ENCODE assay signal across 9 cellular contexts in genomic region chr10:88986549-88987242, GRCh38. TPM values are rescaled to one million over a fixed set of nuclear protein-coding genes. Genes with fewer than 3 reads are reported as not detected.
DNase-seq lines count a peak whose midpoint lies in the region; FAIRE-seq and TF ChIP-seq lines count a peak whose summit lies in the region.
"Had no signal": no experiment of that assay in that cellular context is flagged by ENCODE, and none has a peak within 500 bp of the region (broad histone marks: within the 10 kb centered on the region; RNA-seq: fewer than 3 reads in every experiment).

No MANE protein-coding gene starts in this region.

- FAIRE-seq in G401.6 (lab: Jason Lieb, UNC): peak; percentile 51
- no peak for FAIRE-seq in small intestine (lab: Jason Lieb, UNC)

- H3K27me3 ChIP-seq in A673 (replicated peaks; ENCODE audit: insufficient read depth, low read depth, low read length, poor library complexity) (no peaks in the 10 kb centered on the region), small intestine (ENCODE audit: control insufficient read depth in 2 of 2, insufficient read depth in 2 of 2, low read length in 2 of 2) (no peaks in the 10 kb centered on the region)

- peak; percentile 88 for TF ChIP-seq CTCF in A673 (conservative IDR thresholded peaks at IDR 0.05; ENCODE audit: low read depth, low read length)

- no TSS peak for BruUV-seq in A673 (replicated peaks; lab: Mats Ljungman, UMichigan)

- CTCF ChIA-PET in A673 (lab: Charles Lee): interaction anchor here (0.8 to 1.2 kb wide), 4 partner anchors 12 to 54 kb away, joined by 3 to 6 read pairs (median 4); no protein-coding TSS in a partner anchor

- H3K9me3 ChIP-seq in A673 (ENCODE audit: low read depth, low read length, poor library complexity, severe bottlenecking): no peaks in the 10 kb centered on the region
- no peaks in the 10 kb centered on the region for H3K9me3 ChIP-seq in small intestine (ENCODE audit: control insufficient read depth, low read depth)

- peaks cover 78% of the 10 kb centered on the region for H3K4me1 ChIP-seq in A673 (ENCODE audit: insufficient read depth, low read length, poor library complexity, severe bottlenecking)
- peaks cover 0 to 12% of the 10 kb centered on the region in 2 donors for H3K4me1 ChIP-seq in small intestine (ENCODE audit: control insufficient read depth in 2 of 2, insufficient read depth in 1 of 2, low read depth in 1 of 2, low read length in 1 of 2)

- DNase-seq in A673 (ENCODE audit: low spot score): peak; percentile 78
- DNase-seq in RKO (ENCODE audit: low spot score): peak; percentile 37
- DNase-seq in fibroblast of peridontal ligament (ENCODE audit: extremely low read depth): peak; percentile 59
- peak; percentile 71 for DNase-seq in small intestine
- DNase-seq in KG1 (lab: John Stamatoyannopoulos, UW): no peak
- no peak for DNase-seq in NCI-H1092 treated with DMSO at 0.1 percent for 48 hours (lab: John Stamatoyannopoulos, UW)
- DNase-seq in UCSD-AML1 (lab: John Stamatoyannopoulos, UW; ENCODE audit: unreplicated experiment): no peak

- H3K27ac ChIP-seq in A673 (ENCODE audit: low read depth, low read length, poor library complexity, severe bottlenecking) (peak overlapping the region; percentile 97), small intestine (ENCODE audit: low read depth in 1 of 2, low read length in 1 of 2) (no peak overlapping the region)
- H3K27ac ChIP-seq: epithelial cell of prostate had no signal

- intact Hi-C loops in A673 (cut with micrococcal nuclease; ENCODE audit: unreplicated experiment): loop anchor here (1.0 to 2.0 kb wide), 3 partner anchors 51 to 152 kb away; no protein-coding TSS in a partner anchor

- WGBS in small intestine, 3 donors: 8 to 22% (median 20%) methylated on average over 2 of the region's 2 CpGs

- H3K4me3 ChIP-seq in A673 (ENCODE audit: low read depth, low read length, poor library complexity, severe bottlenecking): no peak overlapping the region
- H3K4me3 ChIP-seq in small intestine (ENCODE audit: low read depth in 1 of 2, low read length in 2 of 2): no peak overlapping the region

- H3K36me3 ChIP-seq in A673 (ENCODE audit: insufficient read depth, low read length, poor library complexity, severe bottlenecking) (no peaks in the 10 kb centered on the region), small intestine (ENCODE audit: control insufficient read depth in 2 of 2, insufficient read depth in 2 of 2, low read length in 2 of 2) (no peaks in the 10 kb centered on the region)

- POLR2A ChIA-PET in A673 (lab: Charles Lee; ENCODE audit: low non-redundant PET): no interaction called here

RNA-seq across cellular contexts. Expression of gene FAS, which starts 3.9 kb away (rescaled TPM):
- 30.4 and 40.3 TPM in 2 replicates for total RNA-seq in A673 (2021)
- polyA plus RNA-seq in small intestine: 10 to 100 TPM in 1 of 3 donors, 1 to 10 TPM in 2; 3.4 to 11.3 (median 5.9) TPM

RNA-seq across cellular contexts. Expression of gene ACTA2, which starts 34.1 kb away (rescaled TPM):
- 52.2 and 78.4 TPM in 2 replicates for total RNA-seq in A673 (2021)
- polyA plus RNA-seq in small intestine: 100 to 1,000 TPM in 1 of 3 donors, 10 to 100 TPM in 1, 1 to 10 TPM in 1; 6.5 to 274 (median 60.0) TPM

Comparison
In these comparisons a context has a peak if more than half of its experiments do, and no peak if none do; other contexts are left out.
1. DNase-seq: peak in A673 (single experiment), RKO (single experiment), fibroblast of peridontal ligament (single experiment) and small intestine (single experiment); none in KG1 (single experiment), NCI-H1092 treated with DMSO at 0.1 percent for 48 hours (single experiment) and UCSD-AML1 (single experiment).